ENCODE assay signal across 12 cellular contexts in the genomic region with DNA sequence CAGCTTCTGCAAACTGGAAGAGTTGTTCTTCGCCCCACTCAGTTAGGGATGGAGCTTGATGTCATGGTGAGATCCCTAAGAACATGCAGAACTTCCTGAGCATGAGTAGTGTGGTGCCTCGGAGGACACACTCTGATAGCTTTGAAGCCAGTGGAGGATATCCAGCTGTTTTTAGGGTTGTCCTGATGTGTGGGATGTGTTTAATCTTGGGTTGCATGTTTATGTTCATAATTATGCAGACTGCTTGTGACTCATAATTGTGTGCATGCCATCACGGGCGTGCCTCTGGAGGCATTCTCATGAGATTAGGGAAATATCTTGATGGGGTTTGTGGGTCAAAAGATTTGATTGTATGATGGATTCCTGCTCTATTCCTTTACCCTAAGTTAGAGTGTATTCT.
DNase-seq lines count a peak whose midpoint lies in the region; ATAC-seq and TF ChIP-seq lines count a peak whose summit lies in the region.
"Had no signal": no experiment of that assay in that cellular context is flagged by ENCODE, and none has a peak within 500 bp of the region (broad histone marks: within the 10 kb centered on the region; RNA-seq: fewer than 3 reads in every experiment).

No MANE protein-coding gene starts in this region.

- no peaks in the 10 kb centered on the region for H3K9me3 Mint-ChIP-seq in endothelial cell (ENCODE audit: unreplicated experiment)
- H3K9me3 Mint-ChIP-seq: activated CD4-positive, alpha-beta T cell treated with anti-CD3 and anti-CD28 coated beads, Interleukin-2, amount 10 ng/mL, durations not matched to agents 24 days and 14 days had no signal

- no peaks in the 10 kb centered on the region for H3K27me3 Mint-ChIP-seq in endothelial cell (ENCODE audit: unreplicated experiment)

- H3K4me1 Mint-ChIP-seq in endothelial cell (ENCODE audit: unreplicated experiment): peaks cover 7% of the 10 kb centered on the region
- H3K4me1 Mint-ChIP-seq: activated CD4-positive, alpha-beta T cell treated with anti-CD3 and anti-CD28 coated beads, Interleukin-2, amount 10 ng/mL, durations not matched to agents 24 days and 14 days had no signal

- no peak overlapping the region for H3K4me3 Mint-ChIP-seq in endothelial cell (ENCODE audit: unreplicated experiment)
- H3K4me3 Mint-ChIP-seq: activated CD4-positive, alpha-beta T cell treated with anti-CD3 and anti-CD28 coated beads, Interleukin-2, amount 10 ng/mL, durations not matched to agents 24 days and 14 days had no signal

- DNase-seq in AG10803 (ENCODE audit: low read depth) (peak; percentile 55), LHCN-M2 (ENCODE audit: low read depth) (peak; percentile 28), cardiac fibroblast (ENCODE audit: low read depth in 2 of 2) (peak; percentile 51 to 76), left colon (no peak), endothelial cell (ENCODE audit: low spot score) (no peak), NCI-H69 (lab: John Stamatoyannopoulos, UW) (no peak), head of caudate nucleus (no peak)
- DNase-seq in stimulated activated CD4-positive, alpha-beta T cell treated with anti-CD3 and anti-CD28 coated beads, Interleukin-2, amount 100 ng/mL, for 24 hours: no peak
- DNase-seq: activated CD4-positive, alpha-beta T cell treated with anti-CD3 and anti-CD28 coated beads, Interleukin-2, amount 10 ng/mL, durations not matched to agents 24 days and 14 days; NCI-H1930; NCI-H526; ovary had no signal

- no peak for TF ChIP-seq CTCF in AG10803 (conservative IDR thresholded peaks at IDR 0.05; ENCODE audit: low read length)
- TF ChIP-seq CTCF in cardiac fibroblast (IDR thresholded peaks at IDR 0.05; ENCODE audit: low read depth, low read length): no peak
- TF ChIP-seq CTCF in endothelial cell (IDR thresholded peaks at IDR 0.05; ENCODE audit: unreplicated experiment): no peak

- no peak overlapping the region for H3K27ac Mint-ChIP-seq in endothelial cell (ENCODE audit: unreplicated experiment)
- H3K27ac Mint-ChIP-seq: activated CD4-positive, alpha-beta T cell treated with anti-CD3 and anti-CD28 coated beads, Interleukin-2, amount 10 ng/mL, durations not matched to agents 24 days and 14 days had no signal

- peak; percentile 32 for ATAC-seq in left colon

- H3K4me3 ChIP-seq in AG10803 (ENCODE audit: low read length): no peak overlapping the region
- H3K4me3 ChIP-seq in cardiac fibroblast (replicated peaks in 1 of 2; ENCODE audit: low read depth in 2 of 2, low read length in 2 of 2): no peak overlapping the region
- H3K4me3 ChIP-seq: ovary had no signal

- no peaks in the 10 kb centered on the region for H3K36me3 Mint-ChIP-seq in endothelial cell (ENCODE audit: low read depth, unreplicated experiment)

- intact Hi-C loops in left colon (cut with DNase I, micrococcal nuclease): no loop called here
- intact Hi-C loops in head of caudate nucleus (cut with DNase I): no loop called here

Comparison
In these comparisons a context has a peak if more than half of its experiments do, and no peak if none do; other contexts are left out.
1. DNase-seq: peak in AG10803 (single experiment), LHCN-M2 (single experiment) and cardiac fibroblast (2 of 2); none in left colon (0 of 2), endothelial cell (single experiment), NCI-H69 (single experiment), stimulated activated CD4-positive, alpha-beta T cell treated with anti-CD3 and anti-CD28 coated beads, Interleukin-2, amount 100 ng/mL, for 24 hours (0 of 2) and head of caudate nucleus (0 of 42).